Comparison of ENCODE assay signal across 21 cellular contexts in the genomic region with DNA sequence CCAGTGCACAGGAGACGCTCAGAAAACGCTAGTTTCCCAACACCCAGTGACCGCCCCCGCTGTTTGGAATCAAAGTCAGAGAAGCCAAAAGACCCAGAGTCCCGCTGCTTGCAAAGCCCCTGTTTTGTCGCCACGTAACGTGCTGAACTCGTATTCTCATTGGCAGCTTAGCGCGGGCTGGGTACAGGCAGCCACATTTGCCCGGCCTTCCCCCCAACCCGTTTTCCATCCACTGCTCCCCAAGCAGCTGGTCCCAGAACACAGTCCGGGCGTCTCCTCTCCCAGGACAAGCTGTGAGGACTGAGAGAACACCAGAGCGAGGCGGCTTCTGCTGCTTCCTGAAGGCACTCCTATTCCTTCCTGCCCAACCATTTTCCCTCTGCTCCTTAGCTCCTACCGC. TPM values are rescaled to one million over a fixed set of nuclear protein-coding genes. Genes with fewer than 3 reads are reported as not detected.
"Had no signal": no experiment of that assay in that cellular context is flagged by ENCODE, and none has a peak within 500 bp of the region (broad histone marks: within the 10 kb centered on the region; RNA-seq: fewer than 3 reads in every experiment).

No MANE protein-coding gene starts in this region.

- H3K27me3 ChIP-seq: body of pancreas had no signal

- DNase-seq: activated CD4-positive, alpha-beta T cell treated with anti-CD3 and anti-CD28 coated beads for 4 hours; activated CD8-positive, alpha-beta memory T cell treated with anti-CD3 and anti-CD28 coated beads, Interleukin-2, amount 50 U/mL, for 4 hours; activated CD8-positive, alpha-beta T cell treated with anti-CD3 and anti-CD28 coated beads, Interleukin-2, amount 10 ng/mL, durations not matched to agents 7 days and 5 days; activated effector memory CD4-positive, alpha-beta T cell treated with anti-CD3 and anti-CD28 coated beads, Interleukin-2, amount 50 U/mL, for 16 hours; activated T-cell treated with anti-CD3 and anti-CD28 coated beads, Interleukin-2, amount 50 U/mL, for 48 hours; amniotic stem cell; body of pancreas; immature natural killer cell; left cardiac atrium; naive B cell; stimulated activated CD4-positive, alpha-beta T cell treated with anti-CD3 and anti-CD28 coated beads, Interleukin-15, amount 100 ng/mL, for 24 hours; stimulated activated CD4-positive, alpha-beta T cell treated with anti-CD3 and anti-CD28 coated beads, Interleukin-4, amount 100 ng/mL, for 1 hour; stimulated activated naive CD4-positive, alpha-beta T cell; transverse colon had no signal

- H3K4me3 ChIP-seq: body of pancreas, coronary artery, lung, skin epidermis, transverse colon had no signal

- H3K36me3 ChIP-seq: transverse colon, WERI-Rb-1 had no signal

- H3K27ac ChIP-seq: body of pancreas, coronary artery, foreskin keratinocyte, parathyroid adenoma, skin epidermis, transverse colon, WERI-Rb-1 had no signal

- H3K4me1 ChIP-seq: body of pancreas, foreskin keratinocyte, parathyroid adenoma, transverse colon had no signal

- H3K9me3 ChIP-seq: body of pancreas, transverse colon had no signal

RNA-seq across cellular contexts. Expression of gene RASGRF1, which starts 54.8 kb away (rescaled TPM):
- total RNA-seq: activated CD8-positive, alpha-beta T cell treated with anti-CD3 and anti-CD28 coated beads, Interleukin-2, amount 10 ng/mL, durations not matched to agents 7 days and 5 days; endothelial cell of umbilical vein; left cardiac atrium had no signal
